In the genomic region with DNA sequence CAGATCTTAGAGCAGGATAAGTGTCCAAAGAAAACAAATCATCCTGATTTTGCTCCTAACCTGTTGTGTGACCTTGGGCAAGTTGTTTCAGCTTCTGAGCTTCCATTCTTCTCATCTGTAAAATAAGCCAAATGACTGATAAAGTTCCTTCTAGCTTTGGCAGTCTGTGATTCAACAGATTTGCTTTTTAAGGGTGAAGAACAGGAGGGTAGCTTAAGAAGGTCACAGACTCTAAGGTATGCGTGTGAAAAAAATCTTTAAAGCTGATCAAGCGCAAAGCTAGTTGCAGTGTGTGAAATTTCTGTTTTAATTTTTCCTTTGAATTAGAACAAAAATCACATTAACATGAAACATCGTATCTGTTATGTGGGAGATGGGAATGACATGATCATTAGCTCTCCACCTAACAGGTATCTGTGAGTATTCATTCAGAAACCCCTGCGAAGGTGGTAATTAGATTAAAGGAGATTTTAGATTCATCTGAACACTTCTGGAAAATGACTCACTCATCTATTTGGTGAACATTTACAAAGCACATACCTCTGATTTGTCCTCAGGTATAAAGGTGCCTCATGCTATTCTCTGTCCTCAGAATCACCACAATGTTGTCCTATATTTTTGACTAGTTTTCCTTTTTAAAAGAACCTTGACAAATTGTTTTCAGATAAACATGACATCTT, we compare ENCODE assay signal across 14 cellular contexts.
"Had no signal": no experiment of that assay in that cellular context is flagged by ENCODE, and none has a peak within 500 bp of the region (broad histone marks: within the 10 kb centered on the region; RNA-seq: fewer than 3 reads in every experiment).

No MANE protein-coding gene starts in this region.

- H3K9me3 Mint-ChIP-seq: activated T-helper 2 cell treated with anti-CD3 and anti-CD28 coated beads, Interferon-gamma antibody, Interleukin-2, Interleukin-4, amounts not matched to agents 10 μg/mL and 5 μg/mL and 100 μg/mL, durations not matched to agents 14 hours and 24 hours and 36 hours; memory B cell; natural killer cell treated with Interleukin-12 subunit alpha and Interleukin-12 subunit beta and Interleukin-15 and Interleukin-18, amount 100 ng/mL, for 72 hours; stimulated activated naive B cell treated with anti-CD40 and anti-IgM and Interleukin-4, amounts not matched to agents 10 μg/mL and 1 μg/mL and 100 μg/mL, for 72 hours had no signal

- H3K27ac Mint-ChIP-seq: activated T-helper 2 cell treated with anti-CD3 and anti-CD28 coated beads, Interferon-gamma antibody, Interleukin-2, Interleukin-4, amounts not matched to agents 10 μg/mL and 5 μg/mL and 100 μg/mL, durations not matched to agents 14 hours and 24 hours and 36 hours; memory B cell; natural killer cell treated with Interleukin-12 subunit alpha and Interleukin-12 subunit beta and Interleukin-15 and Interleukin-18, amount 100 ng/mL, for 72 hours; progenitor cell of endocrine pancreas; stimulated activated naive B cell treated with anti-CD40 and anti-IgM and Interleukin-4, amounts not matched to agents 10 μg/mL and 1 μg/mL and 100 μg/mL, for 72 hours had no signal

- H3K4me3 Mint-ChIP-seq: memory B cell; natural killer cell treated with Interleukin-12 subunit alpha and Interleukin-12 subunit beta and Interleukin-15 and Interleukin-18, amount 100 ng/mL, for 72 hours; stimulated activated naive B cell treated with anti-CD40 and anti-IgM and Interleukin-4, amounts not matched to agents 10 μg/mL and 1 μg/mL and 100 μg/mL, for 72 hours had no signal

- DNase-seq: activated CD4-positive, alpha-beta T cell treated with anti-CD3 and anti-CD28 coated beads, Interleukin-2, amount 50 U/mL, for 1 hour; activated CD4-positive, CD25-positive, alpha-beta regulatory T cell treated with anti-CD3 and anti-CD28 coated beads, Interleukin-2, amount 50 U/mL, for 72 hours; activated CD8-positive, alpha-beta memory T cell treated with anti-CD3 and anti-CD28 coated beads, Interleukin-2, amount 50 U/mL, for 48 hours; activated naive CD4-positive, alpha-beta T cell; heart left ventricle; left colon; stimulated activated CD4-positive, alpha-beta T cell treated with anti-CD3 and anti-CD28 coated beads, Interleukin-2, amount 100 ng/mL, for 48 hours; stimulated activated CD8-positive, alpha-beta memory T cell treated with anti-CD3 and anti-CD28 coated beads, Interleukin-4, amount 100 ng/mL, for 48 hours; stimulated activated naive B cell treated with anti-CD40 and anti-IgM and Interleukin-4, amounts not matched to agents 10 μg/mL and 1 μg/mL and 100 μg/mL, for 72 hours had no signal

- H3K27me3 Mint-ChIP-seq: memory B cell; progenitor cell of endocrine pancreas; stimulated activated naive B cell treated with anti-CD40 and anti-IgM and Interleukin-4, amounts not matched to agents 10 μg/mL and 1 μg/mL and 100 μg/mL, for 72 hours had no signal

- ATAC-seq: heart left ventricle; natural killer cell treated with Interleukin-12 subunit alpha and Interleukin-12 subunit beta and Interleukin-15 and Interleukin-18, amount 100 ng/mL, for 72 hours; SK-N-SH treated with all-trans-retinoic acid at 6 μM for 48 hours; stimulated activated naive B cell treated with anti-CD40 and anti-IgM and Interleukin-4, amounts not matched to agents 10 μg/mL and 1 μg/mL and 100 μg/mL, for 72 hours had no signal

- H3K36me3 Mint-ChIP-seq: memory B cell; natural killer cell treated with Interleukin-12 subunit alpha and Interleukin-12 subunit beta and Interleukin-15 and Interleukin-18, amount 100 ng/mL, for 72 hours; stimulated activated naive B cell treated with anti-CD40 and anti-IgM and Interleukin-4, amounts not matched to agents 10 μg/mL and 1 μg/mL and 100 μg/mL, for 72 hours had no signal

- H3K4me1 Mint-ChIP-seq: memory B cell had no signal
